In genomic region chr4:150818129-150818528, GRCh38 we compare ENCODE assay signal across 16 cellular contexts.
"Had no signal": no experiment of that assay in that cellular context is flagged by ENCODE, and none has a peak within 500 bp of the region (broad histone marks: within the 10 kb centered on the region; RNA-seq: fewer than 3 reads in every experiment).

No MANE protein-coding gene starts in this region.

- H3K27me3 ChIP-seq: body of pancreas, right lobe of liver, tibial nerve had no signal

- H3K36me3 ChIP-seq: right lobe of liver had no signal

- FAIRE-seq: colon had no signal

- H3K9me3 ChIP-seq: body of pancreas, right lobe of liver, tibial nerve had no signal

- ATAC-seq: body of pancreas, left ventricle myocardium superior, right lobe of liver had no signal

- H3K4me3 ChIP-seq: body of pancreas, right lobe of liver, tibial nerve had no signal

- H3K27ac ChIP-seq: body of pancreas, right lobe of liver, tibial nerve had no signal

- DNase-seq: activated CD4-positive, alpha-beta T cell treated with anti-CD3 and anti-CD28 coated beads for 1 hour; activated CD4-positive, alpha-beta T cell treated with anti-CD3 and anti-CD28 coated beads, Interleukin-2, amount 50 U/mL, for 1 hour; activated CD8-positive, alpha-beta T cell treated with anti-CD3 and anti-CD28 coated beads for 36 hours; activated naive CD4-positive, alpha-beta T cell; activated T-cell treated with anti-CD3 and anti-CD28 coated beads, Interleukin-2, amount 50 U/mL, for 48 hours; body of pancreas; effector CD8-positive, alpha-beta T cell; left ventricle myocardium superior; naive B cell; nucleus accumbens; right lobe of liver; stimulated activated CD4-positive, alpha-beta T cell treated with anti-CD3 and anti-CD28 coated beads, Interleukin-2, amount 100 ng/mL, for 48 hours; stimulated activated naive CD4-positive, alpha-beta T cell treated with Interleukin-2 at 50 U/mL for 16 hours; T1000 had no signal

- H3K4me1 ChIP-seq: right lobe of liver, tibial nerve had no signal
